In the genomic region with DNA sequence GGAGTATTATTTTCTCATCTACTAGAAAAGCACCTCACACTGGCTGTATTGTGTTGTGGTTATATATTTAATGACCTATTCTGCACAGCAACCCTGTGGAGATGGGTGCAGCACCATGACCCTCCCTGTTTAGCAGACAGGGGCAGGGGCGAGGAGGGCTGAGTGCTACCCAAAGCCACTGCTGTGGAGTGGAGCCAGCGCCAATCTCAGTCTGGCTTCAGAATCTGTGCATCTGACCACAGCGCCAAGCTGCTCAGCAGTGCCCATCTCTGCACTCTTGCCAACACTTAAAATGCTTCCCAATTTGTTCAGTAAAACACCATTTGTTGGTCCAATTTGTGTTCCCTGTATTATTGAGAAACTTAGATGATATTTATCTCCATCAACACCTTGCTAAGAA, we compare ENCODE assay signal across 20 cellular contexts.
DNase-seq lines count a peak whose midpoint lies in the region; ATAC-seq and TF ChIP-seq lines count a peak whose summit lies in the region.
"Had no signal": no experiment of that assay in that cellular context is flagged by ENCODE, and none has a peak within 500 bp of the region (broad histone marks: within the 10 kb centered on the region; RNA-seq: fewer than 3 reads in every experiment).

No MANE protein-coding gene starts in this region.

- no peaks in the 10 kb centered on the region for H3F3A ChIP-seq in OCI-LY1 (ENCODE audit: insufficient read depth, low read length)

- peaks cover 92% of the 10 kb centered on the region for H3K36me3 ChIP-seq in OCI-LY1 (ENCODE audit: insufficient read depth, low read length)
- no peaks in the 10 kb centered on the region for H3K36me3 ChIP-seq in hepatocyte (replicated peaks; ENCODE audit: insufficient read depth, low read depth)
- H3K36me3 ChIP-seq in subcutaneous abdominal adipose tissue (ENCODE audit: control insufficient read depth in 5 of 5, insufficient read depth in 5 of 5, low read length in 5 of 5), result peaks cover 0 to 56% (median 23%) of the 10 kb centered on the region in 5 donors

- peak; percentile 30 for DNase-seq in DMS79 treated with DMSO at 0.1 percent for 48 hours (lab: John Stamatoyannopoulos, UW)
- DNase-seq in DMS79 (lab: John Stamatoyannopoulos, UW), result no peak
- no peak for DNase-seq in hepatocyte (ENCODE audit: low spot score)
- no peak for DNase-seq in NCI-H2196 (lab: John Stamatoyannopoulos, UW; ENCODE audit: unreplicated experiment)
- DNase-seq in NCI-H1436 treated with DMSO at 0.1 percent for 48 hours (lab: John Stamatoyannopoulos, UW), result no peak
- DNase-seq: activated CD4-positive, alpha-beta T cell treated with anti-CD3 and anti-CD28 coated beads, Interleukin-2, amount 50 U/mL, for 4 hours; activated effector memory CD4-positive, alpha-beta T cell treated with Interleukin-2 at 50 U/mL for 16 hours; effector CD8-positive, alpha-beta T cell; natural killer cell; NCI-H774; PC-9; stimulated activated CD4-positive, alpha-beta T cell treated with anti-CD3 and anti-CD28 coated beads, Interleukin-1b, Interleukin-23, amount 100 ng/mL, for 48 hours; stimulated activated naive CD4-positive, alpha-beta T cell had no signal

- no peak for ATAC-seq in HG03378 (IDR thresholded peaks at IDR 0.05; ENCODE audit: unreplicated experiment)
- ATAC-seq: esophagus mucosa, natural killer cell had no signal

- peaks cover 56% of the 10 kb centered on the region for H3K4me1 ChIP-seq in OCI-LY1 (ENCODE audit: insufficient read depth, low read length, severe bottlenecking)
- peaks cover 58% of the 10 kb centered on the region for H3K4me1 ChIP-seq in hepatocyte (ENCODE audit: insufficient read depth)
- peaks cover 7 to 41% (median 37%) of the 10 kb centered on the region in 5 donors for H3K4me1 ChIP-seq in subcutaneous abdominal adipose tissue (ENCODE audit: control insufficient read depth in 5 of 5, insufficient read depth in 5 of 5, low read length in 5 of 5)

- H3K9me3 ChIP-seq in OCI-LY1 (ENCODE audit: low read length) (no peaks in the 10 kb centered on the region), hepatocyte (ENCODE audit: low read depth) (no peaks in the 10 kb centered on the region), subcutaneous abdominal adipose tissue (ENCODE audit: control insufficient read depth in 5 of 5, low read length in 5 of 5) (no peaks in the 10 kb centered on the region)

- no peak for TF ChIP-seq CTCF in OCI-LY1 (IDR thresholded peaks at IDR 0.05; ENCODE audit: low read length)
- TF ChIP-seq CTCF in hepatocyte (IDR thresholded peaks at IDR 0.05; ENCODE audit: poor library complexity), result no peak

- H3K9ac ChIP-seq in OCI-LY1 (ENCODE audit: low read length), result no peak overlapping the region
- no peak overlapping the region for H3K9ac ChIP-seq in subcutaneous abdominal adipose tissue (ENCODE audit: low read length in 5 of 5)
- H3K9ac ChIP-seq: KMS-11 had no signal

- H3K9me2 ChIP-seq in OCI-LY1 (ENCODE audit: low read depth, low read length) (no peaks in the 10 kb centered on the region), hepatocyte (replicated peaks; ENCODE audit: insufficient read depth) (no peaks in the 10 kb centered on the region)

- no peak overlapping the region for H3K4me2 ChIP-seq in OCI-LY1 (ENCODE audit: low read length)
- no peak overlapping the region for H3K4me2 ChIP-seq in hepatocyte
- H3K4me2 ChIP-seq: KMS-11, PC-9 had no signal

- H3K27ac ChIP-seq in OCI-LY1 (ENCODE audit: low read depth, low read length, poor library complexity, severe bottlenecking) (peak overlapping the region; percentile 98), hepatocyte (peak overlapping the region; percentile 92), subcutaneous abdominal adipose tissue (ENCODE audit: low read depth, low read length) (peak overlapping the region; percentile 76)
- H3K27ac ChIP-seq: 22Rv1, KMS-11, PC-9, SJSA1 had no signal

- no peak overlapping the region for H3K4me3 ChIP-seq in OCI-LY1 (ENCODE audit: low read depth, low read length, poor library complexity, severe bottlenecking)
- H3K4me3 ChIP-seq in hepatocyte, result no peak overlapping the region
- no peak overlapping the region for H3K4me3 ChIP-seq in subcutaneous abdominal adipose tissue (ENCODE audit: low read depth in 1 of 5, low read length in 5 of 5)
- H3K4me3 ChIP-seq: PC-9, SJSA1 had no signal

- 91% methylated on average over 3 of the region's 3 CpGs for WGBS in hepatocyte (ENCODE audit: low lambda C conversion rate, missing lambda C conversion rate)

- no peak overlapping the region for H2AFZ ChIP-seq in OCI-LY1 (ENCODE audit: low read length)
- H2AFZ ChIP-seq in hepatocyte, result no peak overlapping the region
- H2AFZ ChIP-seq: PC-9 had no signal

- H3K27me3 ChIP-seq in OCI-LY1 (ENCODE audit: insufficient read depth, low read length) (no peaks in the 10 kb centered on the region), hepatocyte (no peaks in the 10 kb centered on the region), subcutaneous abdominal adipose tissue (ENCODE audit: control insufficient read depth in 5 of 5, insufficient read depth in 4 of 5, low read length in 5 of 5) (no peaks in the 10 kb centered on the region)
- H3K27me3 ChIP-seq: SJSA1 had no signal

- H4K20me1 ChIP-seq in OCI-LY1 (ENCODE audit: insufficient read depth, low read length), result no peaks in the 10 kb centered on the region
- no peaks in the 10 kb centered on the region for H4K20me1 ChIP-seq in hepatocyte (ENCODE audit: insufficient read depth, poor library complexity, severe bottlenecking)

- H3K79me2 ChIP-seq in OCI-LY1 (ENCODE audit: insufficient read depth, low read length), result no peaks in the 10 kb centered on the region
- no peaks in the 10 kb centered on the region for H3K79me2 ChIP-seq in hepatocyte
